Comparison of ENCODE assay signal across 20 cellular contexts in genomic region chr11:117944554-117944953, GRCh38. TPM values are rescaled to one million over a fixed set of nuclear protein-coding genes. Genes with fewer than 3 reads are reported as not detected.
DNase-seq lines count a peak whose midpoint lies in the region; ATAC-seq and TF ChIP-seq lines count a peak whose summit lies in the region.
"Had no signal": no experiment of that assay in that cellular context is flagged by ENCODE, and none has a peak within 500 bp of the region (broad histone marks: within the 10 kb centered on the region; RNA-seq: fewer than 3 reads in every experiment).

No MANE protein-coding gene starts in this region.

- no peak for TF ChIP-seq CTCF in spleen (IDR thresholded peaks at IDR 0.05 in 8 of 11, conservative IDR thresholded peaks at IDR 0.05 in 3 of 11)
- no peak for TF ChIP-seq CTCF in GM13976 (IDR thresholded peaks at IDR 0.05; ENCODE audit: borderline replicate concordance, control extremely low read depth, extremely low read depth, insufficient read depth, missing control alignments)

- in situ Hi-C loops in GM13976 (cut with MboI; ENCODE audit: low sequenced_read_pairs, unreplicated experiment): no loop called here

- H3K4me3 ChIP-seq in spleen: no peak overlapping the region
- H3K4me3 ChIP-seq: breast epithelium, upper lobe of right lung had no signal

- CTCF ChIA-PET in activated CD4-positive, alpha-beta T cell treated with anti-CD3 and anti-CD28 coated beads for 36 hours (lab: Charles Lee): interaction anchor here (0.8 to 13.5 kb wide), 11 partner anchors 8 to 136 kb away, joined by 3 to 211 read pairs (median 21); partner anchors contain the start of genes FXYD2 and TMPRSS13

- no peaks in the 10 kb centered on the region for H3K36me3 ChIP-seq in spleen
- H3K36me3 ChIP-seq: breast epithelium, upper lobe of right lung had no signal

- intact Hi-C loops in activated CD4-positive, alpha-beta T cell treated with anti-CD3 and anti-CD28 coated beads for 36 hours (cut with DNase I, micrococcal nuclease): no loop called here
- intact Hi-C loops in spleen (cut with DNase I; ENCODE audit: low total_unique reads): loop anchor here (5.0 kb wide), 1 partner anchor 102 kb away; no protein-coding TSS in a partner anchor

- TF ChIP-seq POLR2A in spleen (IDR thresholded peaks at IDR 0.05): no peak

- peak overlapping the region; percentile 29 for H3K27ac Mint-ChIP-seq in activated CD4-positive, alpha-beta T cell treated with anti-CD3 and anti-CD28 coated beads for 36 hours
- H3K27ac Mint-ChIP-seq in activated naive CD8-positive, alpha-beta T cell: peak overlapping the region; percentile 69
- H3K27ac Mint-ChIP-seq: B cell, immature natural killer cell had no signal

- WGBS in spleen, 5 donors: 45 to 60% (median 56%) methylated on average over 5 of the region's 5 CpGs

- no peaks in the 10 kb centered on the region for H3K36me3 Mint-ChIP-seq in activated CD4-positive, alpha-beta T cell treated with anti-CD3 and anti-CD28 coated beads for 36 hours (ENCODE audit: low read depth)
- H3K36me3 Mint-ChIP-seq in activated naive CD8-positive, alpha-beta T cell: no peaks in the 10 kb centered on the region
- H3K36me3 Mint-ChIP-seq: immature natural killer cell had no signal

- POLR2A ChIA-PET in activated CD4-positive, alpha-beta T cell treated with anti-CD3 and anti-CD28 coated beads for 36 hours (lab: Charles Lee): interaction anchor here (0.6 kb wide), 1 partner anchor 114 kb away, joined by 3 read pairs; no protein-coding TSS in a partner anchor

- no peak overlapping the region for H3K4me3 Mint-ChIP-seq in activated CD4-positive, alpha-beta T cell treated with anti-CD3 and anti-CD28 coated beads for 36 hours
- H3K4me3 Mint-ChIP-seq in activated naive CD8-positive, alpha-beta T cell: no peak overlapping the region
- H3K4me3 Mint-ChIP-seq: B cell, immature natural killer cell had no signal

- H3K4me1 ChIP-seq in spleen: peaks cover 7 to 49% (median 29%) of the 10 kb centered on the region in 6 donors
- H3K4me1 ChIP-seq: breast epithelium had no signal

- DNase-seq in activated CD4-positive, alpha-beta T cell treated with anti-CD3 and anti-CD28 coated beads for 36 hours: peak; percentile 29
- no peak for DNase-seq in activated CD4-positive, alpha-beta T cell treated with anti-CD3 and anti-CD28 coated beads for 48 hours
- DNase-seq in spleen: no peak
- no peak for DNase-seq in GM13976 (ENCODE audit: low spot score)
- DNase-seq in NOMO-1 treated with DMSO at 0.1 percent for 48 hours (lab: John Stamatoyannopoulos, UW; ENCODE audit: unreplicated experiment): no peak
- DNase-seq: activated CD4-positive, alpha-beta T cell treated with anti-CD3 and anti-CD28 coated beads, Interleukin-2, amount 50 U/mL, for 48 hours; EL; immature natural killer cell; NCI-H526 treated with DMSO at 0.1 percent for 48 hours; upper lobe of right lung had no signal

- no peaks in the 10 kb centered on the region for H3K27me3 Mint-ChIP-seq in activated CD4-positive, alpha-beta T cell treated with anti-CD3 and anti-CD28 coated beads for 36 hours
- H3K27me3 Mint-ChIP-seq in activated naive CD8-positive, alpha-beta T cell: no peaks in the 10 kb centered on the region

- H3K9me3 Mint-ChIP-seq in activated CD4-positive, alpha-beta T cell treated with anti-CD3 and anti-CD28 coated beads for 36 hours (ENCODE audit: low read depth): no peaks in the 10 kb centered on the region
- no peaks in the 10 kb centered on the region for H3K9me3 Mint-ChIP-seq in activated naive CD8-positive, alpha-beta T cell (ENCODE audit: low read depth)
- H3K9me3 Mint-ChIP-seq: immature natural killer cell had no signal

- peak; percentile 13 for ATAC-seq in activated CD4-positive, alpha-beta T cell treated with anti-CD3 and anti-CD28 coated beads for 36 hours
- ATAC-seq in GM19463 (IDR thresholded peaks at IDR 0.05; ENCODE audit: unreplicated experiment) (peak; percentile 45), GM18861 (IDR thresholded peaks at IDR 0.05; ENCODE audit: unreplicated experiment) (no peak)
- ATAC-seq: upper lobe of right lung had no signal

- H3K27ac ChIP-seq in spleen: peak overlapping the region in 6 of 8 donors; percentile 1 to 39 (median 23)
- H3K27ac ChIP-seq: breast epithelium, upper lobe of right lung had no signal

- peaks cover 0 to 5% (median 0%) of the 10 kb centered on the region in 8 donors for H3K9me3 ChIP-seq in spleen
- H3K9me3 ChIP-seq: breast epithelium, upper lobe of right lung had no signal

- no peaks in the 10 kb centered on the region for H3K27me3 ChIP-seq in spleen (replicated peaks in 1 of 7)
- H3K27me3 ChIP-seq: breast epithelium, upper lobe of right lung had no signal

- H3K4me1 Mint-ChIP-seq in activated CD4-positive, alpha-beta T cell treated with anti-CD3 and anti-CD28 coated beads for 36 hours: peaks cover 54% of the 10 kb centered on the region
- peaks cover 48% of the 10 kb centered on the region for H3K4me1 Mint-ChIP-seq in activated naive CD8-positive, alpha-beta T cell (ENCODE audit: low read depth)

RNA-seq across cellular contexts. Expression of gene TMPRSS13, which starts 15.4 kb away (rescaled TPM):
- 1 to 10 TPM; 1.7 TPM for total RNA-seq in activated CD4-positive, alpha-beta T cell treated with anti-CD3 and anti-CD28 coated beads for 36 hours
- 1 to 10 TPM in 6 of 7 donors, under 1 TPM in 1; 0.95 to 2.2 (median 1.7) TPM for total RNA-seq in spleen
- 1 to 10 TPM; 1.3 to 1.9 (median 1.5) TPM for polyA plus RNA-seq in spleen
- total RNA-seq: A172, fibroblast of villous mesenchyme, M059J, pulmonary artery endothelial cell, skeletal muscle tissue had no signal

RNA-seq across cellular contexts. Expression of gene IL10RA, which starts 41.6 kb away (rescaled TPM):
- 10 to 100 TPM; 57.1 to 79.4 TPM for total RNA-seq in activated CD4-positive, alpha-beta T cell treated with anti-CD3 and anti-CD28 coated beads for 36 hours
- 100 to 1,000 TPM; 114 to 239 (median 171) TPM for total RNA-seq in spleen
- polyA plus RNA-seq in spleen: 10 to 100 TPM; 32.9 to 39.4 (median 38.3) TPM
- total RNA-seq: A172, fibroblast of villous mesenchyme had no signal
